In the genomic region with DNA sequence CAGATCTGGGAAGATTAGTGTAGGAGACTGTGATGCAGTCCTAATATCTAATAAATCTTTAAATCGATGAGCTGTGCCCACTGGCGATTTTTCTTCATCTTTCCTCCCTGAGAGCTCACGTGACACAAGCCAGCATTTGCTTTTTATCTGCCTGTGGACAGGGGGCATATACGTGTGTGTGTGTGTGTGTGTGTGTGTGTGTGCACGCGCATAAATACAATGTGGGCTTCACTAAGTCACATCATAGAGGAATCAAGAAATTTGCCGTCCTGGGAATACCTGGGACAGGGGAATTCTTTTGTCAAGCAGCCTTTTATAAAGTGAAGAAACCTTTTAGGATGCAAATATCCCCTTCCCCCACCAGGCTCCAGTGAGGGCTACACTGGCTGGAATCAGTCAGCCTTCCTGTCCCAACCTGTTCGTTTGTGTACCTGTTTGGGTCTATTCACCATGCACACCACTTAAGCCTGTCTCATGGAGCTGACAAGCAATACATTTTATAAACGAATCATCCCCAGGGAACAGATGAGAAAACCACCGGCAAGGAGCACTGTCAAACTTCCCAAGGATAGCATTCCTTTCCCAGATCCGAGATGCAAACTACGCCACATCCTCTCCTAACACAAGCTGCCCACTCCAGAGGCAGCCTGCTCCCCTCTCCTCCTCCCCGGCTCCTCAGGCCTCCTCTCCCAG, we compare ENCODE assay signal across 1 cellular context.
TF ChIP-seq lines count a peak whose summit lies in the region.

No MANE protein-coding gene starts in this region.

TF ChIP-seq in HCT116, 20 proteins besides CTCF, POLR2A, EP300 and RAD21:
- TF ChIP-seq, protein P1, sequence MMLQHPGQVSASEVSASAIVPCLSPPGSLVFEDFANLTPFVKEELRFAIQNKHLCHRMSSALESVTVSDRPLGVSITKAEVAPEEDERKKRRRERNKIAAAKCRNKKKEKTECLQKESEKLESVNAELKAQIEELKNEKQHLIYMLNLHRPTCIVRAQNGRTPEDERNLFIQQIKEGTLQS (IDR thresholded peaks at IDR 0.05): no peak
- TF ChIP-seq EZH2 (IDR thresholded peaks at IDR 0.05) (no peak), ZNF274 (IDR thresholded peaks at IDR 0.05; ENCODE audit: low read depth, low read length) (no peak), EZH2phosphoT487 (IDR thresholded peaks at IDR 0.05; ENCODE audit: borderline replicate concordance) (no peak), ELF1 (IDR thresholded peaks at IDR 0.05; ENCODE audit: borderline replicate concordance, low read depth) (no peak), POLR2AphosphoS5 (IDR thresholded peaks at IDR 0.05; ENCODE audit: low read depth, low read length) (no peak)
